Comparison of ENCODE assay signal across 9 cellular contexts in genomic region chr14:99190696-99191662, GRCh38.
A peak's percentile ranks its signal among the peaks of the same experiment; 100 is the strongest.
DNase-seq lines count a peak whose midpoint lies in the region; ATAC-seq, FAIRE-seq and TF ChIP-seq lines count a peak whose summit lies in the region.
"Had no signal": no experiment of that assay in that cellular context is flagged by ENCODE, and none has a peak within 500 bp of the region (broad histone marks: within the 10 kb centered on the region; RNA-seq: fewer than 3 reads in every experiment).

No MANE protein-coding gene starts in this region.

- H3K9me3 ChIP-seq in DND-41 (ENCODE audit: insufficient read depth, low read length, severe bottlenecking) (no peaks in the 10 kb centered on the region), T-helper 17 cell (ENCODE audit: control insufficient read depth, low read length, poor library complexity, severe bottlenecking) (no peaks in the 10 kb centered on the region), ovary (no peaks in the 10 kb centered on the region)

- H3K36me3 Mint-ChIP-seq in T-helper 17 cell (ENCODE audit: low read depth), result peaks cover 2% of the 10 kb centered on the region

- no peak for ATAC-seq in DND-41 (ENCODE audit: insufficient read depth, low read depth)
- peak; percentile 17 for ATAC-seq in T-helper 17 cell

- peaks cover 88% of the 10 kb centered on the region for H4K20me1 ChIP-seq in DND-41 (ENCODE audit: insufficient read depth, low read length)

- FAIRE-seq in bronchial epithelial cell (lab: Jason Lieb, UNC), result no peak
- FAIRE-seq in HTR-8/SVneo (lab: Jason Lieb, UNC), result no peak

- DNase-seq in DND-41, result no peak
- DNase-seq in T-helper 17 cell, result no peak
- DNase-seq in bronchial epithelial cell (ENCODE audit: low read depth), result no peak
- no peak for DNase-seq in ovary
- DNase-seq in iPS-NIHi11 (ENCODE audit: low spot score), result no peak
- no peak for DNase-seq in 8988T
- DNase-seq in HTR-8/SVneo (ENCODE audit: insufficient read length, low spot score), result no peak
- no peak for DNase-seq in hepatic stellate cell (ENCODE audit: low spot score)
- DNase-seq: nephron progenitor cell had no signal

- peaks cover 84% of the 10 kb centered on the region for H3K4me1 Mint-ChIP-seq in T-helper 17 cell

- H2AFZ ChIP-seq in DND-41 (ENCODE audit: low read depth, low read length), result no peak overlapping the region

- H3K79me2 ChIP-seq in DND-41 (ENCODE audit: insufficient read depth, low read length), result peaks cover 100% of the 10 kb centered on the region

- no peak overlapping the region for H3K4me2 ChIP-seq in DND-41 (ENCODE audit: insufficient read depth, low read length)

- 64 to 73% (median 71%) methylated on average over 13 of the region's 13 CpGs for WGBS in ovary, 3 donors

- H3K4me3 ChIP-seq in DND-41 (ENCODE audit: low read depth in 1 of 2, low read length in 2 of 2), result no peak overlapping the region
- H3K4me3 ChIP-seq in bronchial epithelial cell (ENCODE audit: low read depth, low read length), result no peak overlapping the region
- peak overlapping the region; percentile 34 for H3K4me3 ChIP-seq in ovary

- H3K27ac ChIP-seq in DND-41 (ENCODE audit: low read length), result no peak overlapping the region
- peak overlapping the region in 1 of 2 donors; percentile 61 for H3K27ac ChIP-seq in ovary

- peak overlapping the region; percentile 100 for H3K27ac Mint-ChIP-seq in T-helper 17 cell
- H3K27ac Mint-ChIP-seq: nephron progenitor cell had no signal

- TF ChIP-seq POLR2A in ovary (IDR thresholded peaks at IDR 0.05), result no peak

- no peaks in the 10 kb centered on the region for H3K27me3 Mint-ChIP-seq in T-helper 17 cell

- peak overlapping the region; percentile 95 for H3K4me3 Mint-ChIP-seq in T-helper 17 cell
- H3K4me3 Mint-ChIP-seq: nephron progenitor cell had no signal

- intact Hi-C loops in ovary (cut with DNase I), result no loop called here

- H3K4me1 ChIP-seq in DND-41 (ENCODE audit: insufficient read depth, low read length), result peaks cover 4% of the 10 kb centered on the region; the same call in 1 of the 2 replicates
- peaks cover 4% of the 10 kb centered on the region for H3K4me1 ChIP-seq in ovary (ENCODE audit: insufficient read depth)

- no peak for TF ChIP-seq EP300 in ovary (IDR thresholded peaks at IDR 0.05)

- TF ChIP-seq CTCF in DND-41 (IDR thresholded peaks at IDR 0.05; ENCODE audit: borderline replicate concordance, extremely low read depth, low read length, poor library complexity, severe bottlenecking), result peak; percentile 15
- TF ChIP-seq CTCF in bronchial epithelial cell (IDR thresholded peaks at IDR 0.05; ENCODE audit: insufficient read depth, low read length, severe bottlenecking), result peak; percentile 31
- no peak for TF ChIP-seq CTCF in ovary (IDR thresholded peaks at IDR 0.05)

- H3K27me3 ChIP-seq in DND-41 (ENCODE audit: insufficient read depth, low read length, poor library complexity), result no peaks in the 10 kb centered on the region
- H3K27me3 ChIP-seq in bronchial epithelial cell (ENCODE audit: control insufficient read depth, insufficient read depth, low read length), result no peaks in the 10 kb centered on the region
- no peaks in the 10 kb centered on the region for H3K27me3 ChIP-seq in ovary

- peaks cover 74% of the 10 kb centered on the region for H3K36me3 ChIP-seq in DND-41 (ENCODE audit: insufficient read depth, low read length)
- no peaks in the 10 kb centered on the region for H3K36me3 ChIP-seq in bronchial epithelial cell (ENCODE audit: control insufficient read depth, insufficient read depth, low read length)
- no peaks in the 10 kb centered on the region for H3K36me3 ChIP-seq in ovary

- no peak overlapping the region for H3K9ac ChIP-seq in DND-41 (ENCODE audit: low read depth, low read length)

Comparison
In these comparisons a context has a peak if more than half of its experiments do, and no peak if none do; other contexts are left out.
1. CTCF ChIP-seq: peak in DND-41 (single experiment) and bronchial epithelial cell (single experiment); none in ovary (0 of 3).